ENCODE assay signal across 17 cellular contexts in genomic region chr16:35562471-35562870, GRCh38.
"Had no signal": no experiment of that assay in that cellular context is flagged by ENCODE, and none has a peak within 500 bp of the region (broad histone marks: within the 10 kb centered on the region; RNA-seq: fewer than 3 reads in every experiment).

No MANE protein-coding gene starts in this region.

- H3K9me3 ChIP-seq: esophagus muscularis mucosa, psoas muscle, right lobe of liver, tibial artery, uterus had no signal

- H3K27ac ChIP-seq: esophagus muscularis mucosa, parathyroid adenoma, psoas muscle, right lobe of liver, tibial artery, upper lobe of left lung, uterus had no signal

- H3K9ac ChIP-seq: parathyroid adenoma had no signal

- H3K27me3 ChIP-seq: esophagus muscularis mucosa, right lobe of liver, tibial artery, upper lobe of left lung, uterus had no signal

- DNase-seq: effector memory CD4-positive, alpha-beta T cell; foreskin fibroblast; mesendoderm; naive thymus-derived CD4-positive, alpha-beta T cell; nephron progenitor cell; psoas muscle; retina; right lobe of liver; stimulated activated CD4-positive, alpha-beta T cell treated with anti-CD3 and anti-CD28 coated beads, Interleukin-4, amount 100 ng/mL, for 1 hour; stimulated activated CD8-positive, alpha-beta memory T cell treated with anti-CD3 and anti-CD28 coated beads, Interleukin-4, amount 100 ng/mL, for 48 hours; stimulated activated naive CD8-positive, alpha-beta T cell treated with anti-CD3 and anti-CD28 coated beads, Interleukin-15, Interleukin-2, amounts not matched to agents 100 U/mL and 50 U/mL, for 24 hours; tibial artery; upper lobe of left lung; uterus had no signal

- H3K36me3 ChIP-seq: esophagus muscularis mucosa, right lobe of liver, tibial artery, upper lobe of left lung, uterus had no signal

- ATAC-seq: naive thymus-derived CD4-positive, alpha-beta T cell; psoas muscle; right lobe of liver; stimulated activated effector memory CD8-positive, alpha-beta T cell treated with anti-CD3 and anti-CD28 coated beads, Interleukin-12 subunit alpha, Interleukin-12 subunit beta, amount 100 ng/mL, for 72 hours; stimulated activated naive CD8-positive, alpha-beta T cell treated with anti-CD3 and anti-CD28 coated beads, Interleukin-15, Interleukin-2, amounts not matched to agents 100 U/mL and 50 U/mL, for 24 hours had no signal

- H3K4me1 ChIP-seq: esophagus muscularis mucosa, parathyroid adenoma, psoas muscle, right lobe of liver, tibial artery, upper lobe of left lung, uterus had no signal

- H3K79me2 ChIP-seq: parathyroid adenoma had no signal

- H3K4me3 ChIP-seq: esophagus muscularis mucosa, psoas muscle, right lobe of liver, tibial artery, upper lobe of left lung, uterus had no signal

- H2AFZ ChIP-seq: parathyroid adenoma had no signal
